Comparison of ENCODE assay signal across 7 cellular contexts in genomic region chr6:72457738-72458137, GRCh38.
"Had no signal": no experiment of that assay in that cellular context is flagged by ENCODE, and none has a peak within 500 bp of the region (broad histone marks: within the 10 kb centered on the region; RNA-seq: fewer than 3 reads in every experiment).

No MANE protein-coding gene starts in this region.

- DNase-seq: Karpas-422, KBM-7, KG1 had no signal

- H3K36me3 Mint-ChIP-seq: IgD-negative memory B cell had no signal

- H3K27ac ChIP-seq: HL-60, KMS-11 had no signal

- H3K27ac Mint-ChIP-seq: IgD-negative memory B cell had no signal

- H3K9ac ChIP-seq: KMS-11 had no signal

- H3K4me3 Mint-ChIP-seq: IgD-negative memory B cell had no signal

- H3K4me2 ChIP-seq: KMS-11 had no signal

- FAIRE-seq: HTR-8/SVneo had no signal
